ENCODE assay signal across 8 cellular contexts in the genomic region with DNA sequence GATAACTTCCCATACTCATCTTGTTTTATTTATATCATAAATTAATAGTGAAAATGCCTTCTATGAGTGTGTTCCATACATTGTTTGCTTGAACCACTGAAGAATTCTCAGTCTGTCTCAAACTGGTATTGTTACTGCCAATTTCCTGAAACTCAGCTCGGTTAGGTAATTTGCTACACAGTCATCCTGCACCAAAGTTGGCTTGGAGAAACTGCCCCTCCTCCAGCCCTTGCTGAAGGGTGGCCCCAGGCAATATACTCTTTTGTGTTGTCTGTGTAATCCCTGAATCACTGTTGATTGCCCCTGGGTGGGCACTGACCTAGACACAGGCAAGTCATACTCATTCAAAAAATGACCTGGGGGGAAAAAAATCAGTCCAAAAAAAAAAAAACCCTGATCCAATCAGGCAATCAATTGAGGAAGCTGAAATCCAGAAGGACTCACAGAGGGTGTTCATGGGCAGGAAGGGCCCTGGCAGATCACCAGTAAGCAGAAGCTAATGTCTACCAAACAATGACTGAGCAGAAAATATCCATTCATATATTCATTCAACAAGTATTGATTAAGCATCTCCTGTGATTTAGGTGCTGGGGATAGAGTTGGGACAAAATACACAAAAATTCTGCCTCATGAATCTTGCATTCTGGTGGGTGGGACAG. TPM values are rescaled to one million over a fixed set of nuclear protein-coding genes. Genes with fewer than 3 reads are reported as not detected.
DNase-seq lines count a peak whose midpoint lies in the region; ATAC-seq, FAIRE-seq and TF ChIP-seq lines count a peak whose summit lies in the region.

No MANE protein-coding gene starts in this region.

- H3K27me3 ChIP-seq in foreskin keratinocyte (no peaks in the 10 kb centered on the region), gastrocnemius medialis (no peaks in the 10 kb centered on the region)

- H3K9me3 ChIP-seq in gastrocnemius medialis: no peaks in the 10 kb centered on the region

- TF ChIP-seq POLR2A in GM12892 (IDR thresholded peaks at IDR 0.05; ENCODE audit: low read depth, low read length): no peak
- TF ChIP-seq POLR2A in gastrocnemius medialis (IDR thresholded peaks at IDR 0.05): no peak

- FAIRE-seq in GM12892 (lab: Jason Lieb, UNC): peak; percentile 90

- H3K27ac ChIP-seq in foreskin keratinocyte (peak overlapping the region; percentile 76), gastrocnemius medialis (no peak overlapping the region)

- H3K4me3 ChIP-seq in gastrocnemius medialis: no peak overlapping the region

- DNase-seq in GM12892 (ENCODE audit: insufficient read length): no peak
- peak; percentile 52 for DNase-seq in H4 (ENCODE audit: low spot score)
- DNase-seq in NCI-H460 (ENCODE audit: extremely low read depth, low read depth): peak; percentile 54
- peak; percentile 85 to 93 for DNase-seq in foreskin keratinocyte
- no peak for DNase-seq in posterior cingulate gyrus
- no peak for DNase-seq in activated gamma-delta T cell treated with Interleukin-2 at 50 U/mL for 16 hours
- no peak for DNase-seq in gastrocnemius medialis
- DNase-seq in activated CD4-positive, alpha-beta T cell treated with anti-CD3 and anti-CD28 coated beads, Interleukin-2, amount 50 U/mL, for 1 hour: no peak

- peak; percentile 87 for ATAC-seq in foreskin keratinocyte
- no peak for ATAC-seq in gastrocnemius medialis

- intact Hi-C loops in posterior cingulate gyrus (cut with DNase I) (no loop called here), gastrocnemius medialis (cut with DNase I; ENCODE audit: low total_unique reads) (no loop called here)

- TF ChIP-seq CTCF in foreskin keratinocyte (conservative IDR thresholded peaks at IDR 0.05): no peak
- no peak for TF ChIP-seq CTCF in gastrocnemius medialis (IDR thresholded peaks at IDR 0.05 in 4 of 5, conservative IDR thresholded peaks at IDR 0.05 in 1 of 5)

- no peaks in the 10 kb centered on the region for H3K36me3 ChIP-seq in gastrocnemius medialis

- H3K4me1 ChIP-seq in foreskin keratinocyte (peaks cover 7% of the 10 kb centered on the region), gastrocnemius medialis (peaks cover 8 to 14% of the 10 kb centered on the region in 2 donors)

- in situ Hi-C loops in gastrocnemius medialis (cut with MboI; ENCODE audit: low sequenced_read_pairs in 4 of 4): loop anchor here in 1 of 4 donors (10.0 kb wide), 1 partner anchor 76 kb away; no protein-coding TSS in a partner anchor

RNA-seq across cellular contexts. Expression of a gene that starts 3.8 kb away (rescaled TPM):
- polyA plus RNA-seq in GM12892 (2012; ENCODE audit: missing spikeins): 11.5 TPM
- total RNA-seq in H4 (2014; rRNA removed; shearing (Covaris generic)): 9.9 and 10.7 TPM in 2 replicates
- 25.6 and 26.3 TPM in 2 replicates for total RNA-seq in NCI-H460 (2014; rRNA removed; shearing (Covaris generic))
- polyA plus RNA-seq in NCI-H460 (2014; cell fraction: nucleus; rRNA removed): 14.5 and 28.3 TPM in 2 replicates
- total RNA-seq in foreskin keratinocyte (15.2 and 23.2 TPM in 2 replicates), gastrocnemius medialis (10 to 100 TPM in 1 of 4 donors, 1 to 10 TPM in 3; 4.1 to 11.0 (median 8.6) TPM)
- 5.8 and 6.4 TPM in 2 replicates for polyA plus RNA-seq in foreskin keratinocyte

Comparison
In these comparisons a context has a peak if more than half of its experiments do, and no peak if none do; other contexts are left out.
1. DNase-seq: peak in H4 (single experiment), NCI-H460 (single experiment) and foreskin keratinocyte (2 of 2); none in GM12892 (single experiment), posterior cingulate gyrus (0 of 10), activated gamma-delta T cell treated with Interleukin-2 at 50 U/mL for 16 hours (single experiment), gastrocnemius medialis (0 of 2) and activated CD4-positive, alpha-beta T cell treated with anti-CD3 and anti-CD28 coated beads, Interleukin-2, amount 50 U/mL, for 1 hour (single experiment).